In genomic region chr18:48974304-48975220, GRCh38 we compare ENCODE assay signal across 8 cellular contexts. TPM values are rescaled to one million over a fixed set of nuclear protein-coding genes. Genes with fewer than 3 reads are reported as not detected.
DNase-seq lines count a peak whose midpoint lies in the region; ATAC-seq, FAIRE-seq and TF ChIP-seq lines count a peak whose summit lies in the region.

No MANE protein-coding gene starts in this region.

- H3K14ac ChIP-seq in trophoblast cell (ENCODE audit: low read length): peak overlapping the region; percentile 92

- peaks cover 16 to 19% of the 10 kb centered on the region in 2 experiments for H3K4me1 ChIP-seq in trophoblast cell (ENCODE audit: control insufficient read depth in 1 of 2, insufficient read depth in 2 of 2, low read length in 2 of 2)

- DNase-seq in EH (ENCODE audit: low read depth): peak; percentile 22
- DNase-seq in foreskin fibroblast: no peak
- DNase-seq in trophoblast cell: no peak
- DNase-seq in hepatic stellate cell (ENCODE audit: low spot score): no peak
- no peak for DNase-seq in GM13976 (ENCODE audit: low spot score)
- no peak for DNase-seq in GM12891 (ENCODE audit: insufficient read length, low spot score)

- peaks cover 9% of the 10 kb centered on the region for H3K79me2 ChIP-seq in trophoblast cell (ENCODE audit: control insufficient read depth, insufficient read depth, low read length, poor library complexity)

- H3K23ac ChIP-seq in trophoblast cell (ENCODE audit: low read length): no peak overlapping the region

- H3K18ac ChIP-seq in trophoblast cell (ENCODE audit: low read length): peak overlapping the region; percentile 94

- ATAC-seq in SK-N-SH treated with all-trans-retinoic acid at 6 μM for 48 hours: peak; percentile 43
- ATAC-seq in GM21786 (IDR thresholded peaks at IDR 0.05; ENCODE audit: unreplicated experiment): no peak

- H4K8ac ChIP-seq in trophoblast cell (ENCODE audit: low read depth, low read length): peak overlapping the region; percentile 90

- peak overlapping the region; percentile 83 for H3K4ac ChIP-seq in trophoblast cell (ENCODE audit: low read depth, low read length)

- H3K4me3 ChIP-seq in foreskin fibroblast (ENCODE audit: low read depth in 1 of 2, low read length in 2 of 2): peak overlapping the region; percentile 61 to 64
- peak overlapping the region; percentile 38 for H3K4me3 ChIP-seq in trophoblast cell (ENCODE audit: low read depth, low read length)

- H2BK5ac ChIP-seq in trophoblast cell (ENCODE audit: low read depth, low read length, poor library complexity): peak overlapping the region; percentile 97

- peak overlapping the region; percentile 39 for H4K12ac ChIP-seq in trophoblast cell (ENCODE audit: low read depth, low read length)

- FAIRE-seq in GM12891 (lab: Jason Lieb, UNC): no peak

- no peak for TF ChIP-seq POLR2A in GM12891 (IDR thresholded peaks at IDR 0.05; ENCODE audit: low read depth, low read length)

- no peak for TF ChIP-seq CTCF in foreskin fibroblast (IDR thresholded peaks at IDR 0.05; ENCODE audit: low read depth, low read length)
- no peak for TF ChIP-seq CTCF in GM13976 (IDR thresholded peaks at IDR 0.05; ENCODE audit: borderline replicate concordance, control extremely low read depth, extremely low read depth, insufficient read depth, missing control alignments)

- peak overlapping the region; percentile 93 for H2BK12ac ChIP-seq in trophoblast cell (ENCODE audit: low read length)

- H2BK120ac ChIP-seq in trophoblast cell (ENCODE audit: insufficient read depth, low read length, poor library complexity): peak overlapping the region; percentile 96

- peaks cover 33% of the 10 kb centered on the region for H3K79me1 ChIP-seq in trophoblast cell (ENCODE audit: low read length)

- peak overlapping the region; percentile 100 for H4K91ac ChIP-seq in trophoblast cell (ENCODE audit: low read depth, low read length)

- H3K27ac ChIP-seq in trophoblast cell (ENCODE audit: low read depth, low read length): peak overlapping the region; percentile 96

- no peaks in the 10 kb centered on the region for H3K36me3 ChIP-seq in trophoblast cell (ENCODE audit: control insufficient read depth in 1 of 2, insufficient read depth in 2 of 2, low read length in 2 of 2)

- in situ Hi-C loops in GM13976 (cut with MboI; ENCODE audit: low sequenced_read_pairs, unreplicated experiment): loop anchor here (25.0 kb wide), 1 partner anchor 87 kb away; no protein-coding TSS in a partner anchor

- no peaks in the 10 kb centered on the region for H3K27me3 ChIP-seq in trophoblast cell (ENCODE audit: insufficient read depth, low read length)

- H2AK5ac ChIP-seq in trophoblast cell (ENCODE audit: low read length): peak overlapping the region; percentile 67

- peak overlapping the region; percentile 64 for H2AFZ ChIP-seq in trophoblast cell (ENCODE audit: insufficient read depth, low read length, poor library complexity)

- no peaks in the 10 kb centered on the region for H3K9me3 ChIP-seq in trophoblast cell (ENCODE audit: insufficient read depth, low read depth, low read length)

- peak overlapping the region; percentile 83 for H3K9ac ChIP-seq in trophoblast cell (ENCODE audit: low read length)

- WGBS in trophoblast cell (ENCODE audit: extremely low coverage, insufficient coverage, insufficient read length): no CpG with 5 or more reads among the region's 31 CpGs

- peak overlapping the region; percentile 89 for H3K4me2 ChIP-seq in trophoblast cell (ENCODE audit: low read length)

TF ChIP-seq in SK-N-SH treated with all-trans-retinoic acid at 6 μM for 48 hours, 23 proteins besides CTCF, POLR2A, EP300 and RAD21 (continues in another document):
- TF ChIP-seq ZC3H10 (CRISPR knock-in tag; IDR thresholded peaks at IDR 0.05) (no peak), POU6F1 (CRISPR knock-in tag; IDR thresholded peaks at IDR 0.05; ENCODE audit: borderline replicate concordance, low read depth) (no peak), TOX (CRISPR knock-in tag; IDR thresholded peaks at IDR 0.05; ENCODE audit: borderline replicate concordance) (no peak), ZFP30 (CRISPR knock-in tag; IDR thresholded peaks at IDR 0.05) (no peak), CSDC2 (CRISPR knock-in tag; IDR thresholded peaks at IDR 0.05) (no peak), ZNF70 (CRISPR knock-in tag; IDR thresholded peaks at IDR 0.05) (no peak), ARNTL (CRISPR knock-in tag; IDR thresholded peaks at IDR 0.05; ENCODE audit: borderline replicate concordance, low read depth) (no peak), ZNF8 (CRISPR knock-in tag; IDR thresholded peaks at IDR 0.05) (no peak), OSR1 (CRISPR knock-in tag; IDR thresholded peaks at IDR 0.05) (no peak), PPARA (CRISPR knock-in tag; IDR thresholded peaks at IDR 0.05; ENCODE audit: borderline replicate concordance) (no peak), ESRRG (CRISPR knock-in tag; IDR thresholded peaks at IDR 0.05) (no peak), ISL1 (CRISPR knock-in tag; IDR thresholded peaks at IDR 0.05) (no peak), CREB5 (CRISPR knock-in tag; IDR thresholded peaks at IDR 0.05; ENCODE audit: low read depth) (no peak)

TF ChIP-seq in GM12891, 5 proteins besides CTCF, POLR2A, EP300 and RAD21:
- TF ChIP-seq POU2F2 (IDR thresholded peaks at IDR 0.05; ENCODE audit: low read depth, low read length): no peak
- TF ChIP-seq TAF1 (IDR thresholded peaks at IDR 0.05; ENCODE audit: low read depth, low read length): no peak
- no peak for TF ChIP-seq POLR2AphosphoS5 (IDR thresholded peaks at IDR 0.05; ENCODE audit: low read depth, low read length)
- no peak for TF ChIP-seq SPI1 (IDR thresholded peaks at IDR 0.05; ENCODE audit: low read depth, low read length)
- TF ChIP-seq PAX5 (IDR thresholded peaks at IDR 0.05; ENCODE audit: insufficient read depth, low read length, severe bottlenecking): no peak

RNA-seq across cellular contexts. Expression of gene SMAD7, which starts 23.8 kb away (rescaled TPM):
- 108 and 116 TPM in 2 replicates for polyA plus RNA-seq in trophoblast cell (2013)
- polyA plus RNA-seq in GM12891 (2012; ENCODE audit: low read depth, missing spikeins): 4.7 TPM
